Comparison of ENCODE assay signal across 10 cellular contexts in the genomic region with DNA sequence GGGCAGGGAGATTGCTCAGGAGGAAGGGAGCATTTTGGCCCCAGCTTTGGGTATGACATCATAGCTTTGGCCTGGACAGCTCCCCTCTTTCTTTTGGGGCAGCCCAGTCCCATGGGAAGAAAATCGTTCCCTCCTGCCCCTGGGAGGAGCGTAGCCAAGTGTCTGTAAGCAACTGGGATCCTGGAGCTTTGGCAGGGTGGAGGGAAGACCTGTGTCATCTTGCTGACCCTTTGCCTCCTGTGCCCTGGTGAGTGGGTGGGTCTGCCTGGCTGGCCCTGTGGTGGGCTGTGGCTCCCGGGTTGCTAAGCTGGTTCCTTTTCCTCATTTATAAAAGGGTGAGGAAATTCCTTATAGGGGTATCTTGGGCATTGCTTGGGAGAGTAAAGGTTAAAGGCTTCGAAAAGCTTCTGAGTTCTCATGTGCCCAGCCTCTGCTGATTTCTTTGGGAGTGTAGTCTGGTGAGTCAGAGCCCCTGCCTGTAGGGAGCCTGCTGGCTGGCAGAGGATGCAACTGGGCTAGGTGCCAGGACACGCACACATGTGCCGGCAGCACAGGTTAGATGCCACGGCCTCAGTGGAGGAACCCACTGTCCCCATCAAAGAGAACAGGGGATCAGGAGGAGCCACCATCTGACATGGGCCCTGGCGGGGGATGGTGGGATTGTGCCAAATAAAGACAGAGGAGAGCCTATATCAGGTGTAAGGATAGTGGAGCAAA.
DNase-seq lines count a peak whose midpoint lies in the region; ATAC-seq and TF ChIP-seq lines count a peak whose summit lies in the region.
"Had no signal": no experiment of that assay in that cellular context is flagged by ENCODE, and none has a peak within 500 bp of the region (broad histone marks: within the 10 kb centered on the region; RNA-seq: fewer than 3 reads in every experiment).

No MANE protein-coding gene starts in this region.

- H3K27ac Mint-ChIP-seq in osteocyte (ENCODE audit: unreplicated experiment), result peak overlapping the region; percentile 89

- H3K27me3 Mint-ChIP-seq in osteocyte (ENCODE audit: unreplicated experiment), result no peaks in the 10 kb centered on the region

- DNase-seq in CD1c-positive myeloid dendritic cell (ENCODE audit: extremely low spot score) (peak; percentile 66), RPMI8226 (peak; percentile 71), fibroblast of peridontal ligament (ENCODE audit: extremely low read depth) (peak; percentile 44), osteocyte (ENCODE audit: extremely low spot score, unreplicated experiment) (peak; percentile 88), mesenteric fat pad (ENCODE audit: low spot score) (no peak), cerebellar nuclear complex (lab: John Stamatoyannopoulos, UW) (no peak)
- DNase-seq in activated CD8-positive, alpha-beta memory T cell treated with anti-CD3 and anti-CD28 coated beads for 24 hours, result no peak
- DNase-seq: activated T-cell treated with anti-CD3 and anti-CD28 coated beads, Interleukin-2, amount 50 U/mL, for 48 hours; stimulated activated CD8-positive, alpha-beta memory T cell treated with anti-CD3 and anti-CD28 coated beads, Interleukin-4, amount 100 ng/mL, for 48 hours had no signal

- no peak for TF ChIP-seq CTCF in osteocyte (IDR thresholded peaks at IDR 0.05)

- H3K9me3 Mint-ChIP-seq in osteocyte (ENCODE audit: unreplicated experiment), result no peaks in the 10 kb centered on the region

- H3K4me1 Mint-ChIP-seq in osteocyte (ENCODE audit: unreplicated experiment), result peaks cover 34% of the 10 kb centered on the region

- H3K36me3 Mint-ChIP-seq in osteocyte (ENCODE audit: unreplicated experiment), result peaks cover 17% of the 10 kb centered on the region

- no peak for ATAC-seq in GM18870 (IDR thresholded peaks at IDR 0.05; ENCODE audit: unreplicated experiment)

- peak overlapping the region; percentile 16 for H3K4me3 Mint-ChIP-seq in osteocyte (ENCODE audit: unreplicated experiment)

Comparison
In these comparisons a context has a peak if more than half of its experiments do, and no peak if none do; other contexts are left out.
1. DNase-seq: peak in CD1c-positive myeloid dendritic cell (single experiment), RPMI8226 (single experiment), fibroblast of peridontal ligament (single experiment) and osteocyte (single experiment); none in activated CD8-positive, alpha-beta memory T cell treated with anti-CD3 and anti-CD28 coated beads for 24 hours (single experiment), mesenteric fat pad (single experiment) and cerebellar nuclear complex (0 of 2).